In genomic region chr18:62342884-62343283, GRCh38 we compare ENCODE assay signal across 24 cellular contexts. TPM values are rescaled to one million over a fixed set of nuclear protein-coding genes. Genes with fewer than 3 reads are reported as not detected.
DNase-seq lines count a peak whose midpoint lies in the region; ATAC-seq, FAIRE-seq and TF ChIP-seq lines count a peak whose summit lies in the region.
"Had no signal": no experiment of that assay in that cellular context is flagged by ENCODE, and none has a peak within 500 bp of the region (broad histone marks: within the 10 kb centered on the region; RNA-seq: fewer than 3 reads in every experiment).

No MANE protein-coding gene starts in this region.

- H3K4me2 ChIP-seq in K562 (ENCODE audit: insufficient read depth, low read length) = no peak overlapping the region
- H3K4me2 ChIP-seq: BLaER1 treated with 17β-estradiol and CSF1 and Interleukin-3, amounts not matched to agents 10 nM and 100 nM had no signal

- H3K36me3 Mint-ChIP-seq in activated CD4-positive, alpha-beta memory T cell treated with anti-CD3 and anti-CD28 coated beads, Interleukin-2, amount 10 ng/mL, durations not matched to agents 7 days and 5 days (ENCODE audit: low read depth) = peaks cover 28% of the 10 kb centered on the region
- H3K36me3 Mint-ChIP-seq in activated CD4-positive, alpha-beta memory T cell treated with anti-CD3 and anti-CD28 coated beads for 36 hours = no peaks in the 10 kb centered on the region
- H3K36me3 Mint-ChIP-seq: CD14-positive monocyte; CD8-positive, alpha-beta memory T cell had no signal

- FAIRE-seq in K562 (lab: Jason Lieb, UNC) (no peak), islet of Langerhans (lab: Jason Lieb, UNC) (peak; percentile 60)
- FAIRE-seq: A204.1, G401.6, GM12892, H1 had no signal

- H3K27ac Mint-ChIP-seq in activated CD4-positive, alpha-beta memory T cell treated with anti-CD3 and anti-CD28 coated beads, Interleukin-2, amount 10 ng/mL, durations not matched to agents 7 days and 5 days = peak overlapping the region; percentile 12
- H3K27ac Mint-ChIP-seq in activated CD4-positive, alpha-beta memory T cell treated with anti-CD3 and anti-CD28 coated beads for 36 hours = no peak overlapping the region
- H3K27ac Mint-ChIP-seq: CD14-positive monocyte; CD4-positive, alpha-beta T cell had no signal

- H2AFZ ChIP-seq in K562 (ENCODE audit: low read depth, low read length) = no peak overlapping the region
- H2AFZ ChIP-seq: GM23248 had no signal

- POLR2A ChIA-PET in activated CD4-positive, alpha-beta memory T cell treated with anti-CD3 and anti-CD28 coated beads, Interleukin-2, amount 10 ng/mL, durations not matched to agents 7 days and 5 days (lab: Charles Lee) = no interaction called here
- POLR2A ChIA-PET in activated CD4-positive, alpha-beta memory T cell treated with anti-CD3 and anti-CD28 coated beads for 36 hours (lab: Charles Lee) = no interaction called here
- POLR2A ChIA-PET in K562 (lab: Yijun Ruan, JAX) = no interaction called here

- peaks cover 4% of the 10 kb centered on the region; the same call in 1 of the 2 replicates for H4K20me1 ChIP-seq in K562 (replicated peaks; ENCODE audit: control insufficient read depth, insufficient read depth, low read length)

- H3K4me1 Mint-ChIP-seq in activated CD4-positive, alpha-beta memory T cell treated with anti-CD3 and anti-CD28 coated beads, Interleukin-2, amount 10 ng/mL, durations not matched to agents 7 days and 5 days = peaks cover 74% of the 10 kb centered on the region
- peaks cover 39% of the 10 kb centered on the region for H3K4me1 Mint-ChIP-seq in activated CD4-positive, alpha-beta memory T cell treated with anti-CD3 and anti-CD28 coated beads for 36 hours (ENCODE audit: low read depth)

- no peaks in the 10 kb centered on the region for H3K79me2 ChIP-seq in K562 (ENCODE audit: control insufficient read depth, insufficient read depth, low read length)

- no peak for TF ChIP-seq RAD21 in K562 (CRISPR knock-in tag; conservative IDR thresholded peaks at IDR 0.05 in 1 of 2, IDR thresholded peaks at IDR 0.05 in 1 of 2)

- in situ Hi-C loops in K562 (cut with MboI) = no loop called here

- 5% methylated on average over 4 of the region's 4 CpGs for WGBS in K562 (ENCODE audit: insufficient coverage, low coverage, missing lambda C conversion rate)

- no peak overlapping the region for H3K4me3 Mint-ChIP-seq in activated CD4-positive, alpha-beta memory T cell treated with anti-CD3 and anti-CD28 coated beads, Interleukin-2, amount 10 ng/mL, durations not matched to agents 7 days and 5 days
- no peak overlapping the region for H3K4me3 Mint-ChIP-seq in activated CD4-positive, alpha-beta memory T cell treated with anti-CD3 and anti-CD28 coated beads for 36 hours
- H3K4me3 Mint-ChIP-seq: CD14-positive monocyte; CD4-positive, alpha-beta T cell; CD8-positive, alpha-beta memory T cell had no signal

- no peaks in the 10 kb centered on the region for H3K36me3 ChIP-seq in K562 (ENCODE audit: control insufficient read depth, insufficient read depth, low read length)
- H3K36me3 ChIP-seq: BE2C; BLaER1 treated with 17β-estradiol and CSF1 and Interleukin-3, amounts not matched to agents 10 nM and 100 nM had no signal

- no peak overlapping the region for H3K4me3 ChIP-seq in K562
- H3K4me3 ChIP-seq: BLaER1 treated with 17β-estradiol and CSF1 and Interleukin-3, amounts not matched to agents 10 nM and 100 nM; GM23248 had no signal

- no peaks in the 10 kb centered on the region; a peak in 1 of 5 replicates for H3K4me1 ChIP-seq in K562 (replicated peaks in 1 of 2; ENCODE audit: control insufficient read depth in 2 of 2, insufficient read depth in 2 of 2, low read length in 2 of 2)
- H3K4me1 ChIP-seq: BE2C had no signal

- H3K27me3 ChIP-seq in K562 (ENCODE audit: control insufficient read depth in 2 of 2, insufficient read depth in 2 of 2, low read length in 2 of 2) = peaks cover 20 to 29% of the 10 kb centered on the region in 2 experiments
- H3K27me3 ChIP-seq: BE2C had no signal

- no peaks in the 10 kb centered on the region for H3K27me3 Mint-ChIP-seq in activated CD4-positive, alpha-beta memory T cell treated with anti-CD3 and anti-CD28 coated beads, Interleukin-2, amount 10 ng/mL, durations not matched to agents 7 days and 5 days
- H3K27me3 Mint-ChIP-seq in activated CD4-positive, alpha-beta memory T cell treated with anti-CD3 and anti-CD28 coated beads for 36 hours = peaks cover 33% of the 10 kb centered on the region

- no peak for TF ChIP-seq CTCF in K562 (IDR thresholded peaks at IDR 0.05 in 2 of 3, conservative IDR thresholded peaks at IDR 0.05 in 1 of 3; ENCODE audit: insufficient read depth in 2 of 3, low read depth in 1 of 3, low read length in 3 of 3)

- no peak for TF ChIP-seq EP300 in K562 (IDR thresholded peaks at IDR 0.05; ENCODE audit: low read length)

- no peak overlapping the region for H3K27ac ChIP-seq in K562 (ENCODE audit: extremely low read depth, low read depth, low read length)
- H3K27ac ChIP-seq: 22Rv1; BLaER1 treated with 17β-estradiol and CSF1 and Interleukin-3, amounts not matched to agents 10 nM and 100 nM; GM23248 had no signal

- intact Hi-C loops in activated CD4-positive, alpha-beta memory T cell treated with anti-CD3 and anti-CD28 coated beads for 36 hours (cut with micrococcal nuclease) = no loop called here
- intact Hi-C loops in K562 (cut with micrococcal nuclease) = no loop called here

- no peak for ATAC-seq in K562
- ATAC-seq in HG02970 (IDR thresholded peaks at IDR 0.05; ENCODE audit: low FRiP score, unreplicated experiment) = no peak
- no peak for ATAC-seq in GM19324 (IDR thresholded peaks at IDR 0.05; ENCODE audit: low FRiP score, unreplicated experiment)

- H3K9me1 ChIP-seq in K562 (ENCODE audit: control insufficient read depth, insufficient read depth, low read length) = no peaks in the 10 kb centered on the region

- no peak for TF ChIP-seq POLR2A in K562 (conservative IDR thresholded peaks at IDR 0.05)

- CTCF ChIA-PET in activated CD4-positive, alpha-beta memory T cell treated with anti-CD3 and anti-CD28 coated beads, Interleukin-2, amount 10 ng/mL, durations not matched to agents 7 days and 5 days (lab: Charles Lee) = interaction anchor here (0.5 kb wide), 1 partner anchor 503 kb away, joined by 4 read pairs; no protein-coding TSS in a partner anchor
- CTCF ChIA-PET in activated CD4-positive, alpha-beta memory T cell treated with anti-CD3 and anti-CD28 coated beads for 36 hours (lab: Charles Lee) = interaction anchor here (0.9 kb wide), 1 partner anchor 83 kb away, joined by 3 read pairs; no protein-coding TSS in a partner anchor
- CTCF ChIA-PET in K562 (lab: Yijun Ruan, JAX; ENCODE audit: low intra/inter-chr PET ratio) = no interaction called here

- H3K9me3 ChIP-seq in K562 (replicated peaks; ENCODE audit: control insufficient read depth, insufficient read depth, low read depth, low read length) = no peaks in the 10 kb centered on the region
- H3K9me3 ChIP-seq: BE2C; BLaER1 treated with 17β-estradiol and CSF1 and Interleukin-3, amounts not matched to agents 10 nM and 100 nM had no signal

- DNase-seq in activated CD4-positive, alpha-beta memory T cell treated with anti-CD3 and anti-CD28 coated beads, Interleukin-2, amount 10 ng/mL, durations not matched to agents 7 days and 5 days = no peak
- DNase-seq in activated CD4-positive, alpha-beta memory T cell treated with anti-CD3 and anti-CD28 coated beads for 36 hours = no peak
- DNase-seq in K562 (ENCODE audit: extremely low read depth in 1 of 4, low spot score in 3 of 4) (no peak), retina (no peak)
- DNase-seq: AML-193; BE2C; CD4-positive, alpha-beta T cell; CD8-positive, alpha-beta memory T cell; DMS153; DND-41; GM23248; H7; HCEC 1CT had no signal

- no TSS peak for BruUV-seq in K562 (replicated peaks; lab: Mats Ljungman, UMichigan)

- H3K9ac ChIP-seq in K562 (ENCODE audit: insufficient read depth in 1 of 2, low read depth in 2 of 2, low read length in 2 of 2) = no peak overlapping the region
- H3K9ac ChIP-seq: BLaER1 treated with 17β-estradiol and CSF1 and Interleukin-3, amounts not matched to agents 10 nM and 100 nM; GM23248 had no signal

- H3K9me3 Mint-ChIP-seq in activated CD4-positive, alpha-beta memory T cell treated with anti-CD3 and anti-CD28 coated beads, Interleukin-2, amount 10 ng/mL, durations not matched to agents 7 days and 5 days = no peaks in the 10 kb centered on the region
- H3K9me3 Mint-ChIP-seq in activated CD4-positive, alpha-beta memory T cell treated with anti-CD3 and anti-CD28 coated beads for 36 hours = no peaks in the 10 kb centered on the region
- H3K9me3 Mint-ChIP-seq: CD14-positive monocyte; CD4-positive, alpha-beta T cell; CD8-positive, alpha-beta memory T cell had no signal

TF ChIP-seq in K562, 482 proteins besides CTCF, POLR2A, EP300 and RAD21 (continues in another document):
- peak; percentile 93 for TF ChIP-seq CBX8 (IDR thresholded peaks at IDR 0.05; ENCODE audit: borderline replicate concordance, extremely low read depth, low read depth, low read length, poor library complexity, severe bottlenecking)
- TF ChIP-seq ETV6 (IDR thresholded peaks at IDR 0.05; ENCODE audit: borderline replicate concordance in 1 of 2, low read depth in 2 of 2, low read length in 1 of 2) = no peak
- no peak for TF ChIP-seq ETV6 (CRISPR knock-in tag; IDR thresholded peaks at IDR 0.05; ENCODE audit: borderline replicate concordance)

RNA-seq across cellular contexts. Expression of gene TNFRSF11A, which starts 17.8 kb away (rescaled TPM):
- 10 to 100 TPM; 26.0 to 30.0 TPM for total RNA-seq in activated CD4-positive, alpha-beta memory T cell treated with anti-CD3 and anti-CD28 coated beads, Interleukin-2, amount 10 ng/mL, durations not matched to agents 7 days and 5 days
- 1 to 10 TPM; 5.7 to 6.1 TPM for total RNA-seq in activated CD4-positive, alpha-beta memory T cell treated with anti-CD3 and anti-CD28 coated beads for 36 hours
- total RNA-seq in K562 (2011; cell fraction: chromatin; rRNA removed; ENCODE audit: low replicate concordance) = 0.23 TPM in 1 of 2 replicates, not detected in the other
- total RNA-seq in K562 (2011; cell fraction: nucleolus; rRNA removed) = not detected in 2 replicates
- total RNA-seq in K562 (2011; cell fraction: nucleoplasm; rRNA removed) = 0.15 TPM in 1 of 2 replicates, not detected in the other
- not detected in 2 replicates for total RNA-seq in K562 (2014; rRNA removed)
- total RNA-seq in K562 (2014; rRNA removed; fragmentation: Illumina TruSeq; extraction: Trizol) = not detected in 2 replicates
- total RNA-seq in K562 (2015; rRNA removed; fragmentation: Illumina TruSeq; extraction: Trizol) = not detected in 2 replicates
- 0.04 TPM in 2 replicates for total RNA-seq in K562 (2021)
- polyA plus RNA-seq in K562 (2011; rRNA removed) = 0.05 and 0.06 TPM in 2 replicates
- 0.01 and 0.04 TPM in 2 replicates for polyA plus RNA-seq in K562 (2011; cell fraction: cytosol; rRNA removed)
- polyA plus RNA-seq in K562 (2011; cell fraction: nucleus; rRNA removed) = 0.01 and 0.04 TPM in 2 replicates
- 0.04 and 0.12 TPM in 2 replicates for polyA plus RNA-seq in K562 (2012)
- 0.03 TPM in 1 of 2 replicates, not detected in the other for polyA plus RNA-seq in K562 (2014; fragmentation: Illumina TruSeq; extraction: Trizol)
- not detected for polyA plus RNA-seq in K562 (2014; fragmentation: Nextera tagmentation; extraction: Ambion mirVana)
- 0.03 TPM in 1 of 2 replicates, not detected in the other for polyA plus RNA-seq in K562 (2014; rRNA removed)
- 0.06 and 0.11 TPM in 2 replicates for polyA minus RNA-seq in K562 (2011; rRNA and poly(A)+ RNA removed)
- polyA minus RNA-seq in K562 (2011; cell fraction: cytosol; rRNA and poly(A)+ RNA removed) = 0.67 TPM in 1 of 2 replicates, not detected in the other
- not detected in 2 replicates for polyA minus RNA-seq in K562 (2011; cell fraction: nucleus; rRNA and poly(A)+ RNA removed)
- polyA plus RNA-seq: AG04450 had no signal

Comparison
In these comparisons a context has a peak if more than half of its experiments do, and no peak if none do; other contexts are left out.
1. RNA of gene TNFRSF11A, which starts 17.8 kb away (total RNA-seq): 26.0 to 30.0 TPM in activated CD4-positive, alpha-beta memory T cell treated with anti-CD3 and anti-CD28 coated beads, Interleukin-2, amount 10 ng/mL, durations not matched to agents 7 days and 5 days and 5.7 to 6.1 TPM in activated CD4-positive, alpha-beta memory T cell treated with anti-CD3 and anti-CD28 coated beads for 36 hours; 0.04 to 0.23 TPM in K562; every median in the first group is over 4 times any median in the second.